In genomic region chr13:96771501-96772367, GRCh38 we compare ENCODE assay signal across 12 cellular contexts.
DNase-seq lines count a peak whose midpoint lies in the region; ATAC-seq lines count a peak whose summit lies in the region.
"Had no signal": no experiment of that assay in that cellular context is flagged by ENCODE, and none has a peak within 500 bp of the region (broad histone marks: within the 10 kb centered on the region; RNA-seq: fewer than 3 reads in every experiment).

No MANE protein-coding gene starts in this region.

- no peaks in the 10 kb centered on the region for H3K27me3 Mint-ChIP-seq in stimulated activated naive CD8-positive, alpha-beta T cell treated with anti-CD3 and anti-CD28 coated beads, Interleukin-15, amount 100 ng/mL, for 72 hours
- H3K27me3 Mint-ChIP-seq: B cell, IgD-negative memory B cell had no signal

- H3K27ac ChIP-seq in aorta (ENCODE audit: low read depth in 1 of 2, low read length in 2 of 2) = no peak overlapping the region

- no peaks in the 10 kb centered on the region for H3K27me3 ChIP-seq in aorta (ENCODE audit: control insufficient read depth in 1 of 2, insufficient read depth in 2 of 2, low read length in 1 of 2)

- H3K4me3 ChIP-seq in aorta (ENCODE audit: low read length in 2 of 2) = no peak overlapping the region

- intact Hi-C loops in aorta (cut with DNase I) = no loop called here

- H3K9me3 ChIP-seq in aorta (ENCODE audit: control insufficient read depth, low read length) = no peaks in the 10 kb centered on the region

- peak overlapping the region; percentile 69 to 83 for H3K27ac Mint-ChIP-seq in stimulated activated naive CD8-positive, alpha-beta T cell treated with anti-CD3 and anti-CD28 coated beads, Interleukin-15, amount 100 ng/mL, for 72 hours
- H3K27ac Mint-ChIP-seq: B cell, IgD-negative memory B cell had no signal

- H3K4me1 Mint-ChIP-seq in stimulated activated naive CD8-positive, alpha-beta T cell treated with anti-CD3 and anti-CD28 coated beads, Interleukin-15, amount 100 ng/mL, for 72 hours = no peaks in the 10 kb centered on the region
- H3K4me1 Mint-ChIP-seq: B cell, IgD-negative memory B cell had no signal

- ATAC-seq in stimulated activated naive CD8-positive, alpha-beta T cell treated with anti-CD3 and anti-CD28 coated beads, Interleukin-15, amount 100 ng/mL, for 72 hours = no peak
- no peak for ATAC-seq in stimulated activated naive CD8-positive, alpha-beta T cell treated with anti-CD3 and anti-CD28 coated beads, Interleukin-15, Interleukin-2, amounts not matched to agents 100 U/mL and 50 U/mL, for 24 hours
- ATAC-seq in HG02763 (IDR thresholded peaks at IDR 0.05; ENCODE audit: unreplicated experiment) = peak; percentile 87
- ATAC-seq in aorta (ENCODE audit: low FRiP score) = peak; percentile 19

- H3K4me3 Mint-ChIP-seq in stimulated activated naive CD8-positive, alpha-beta T cell treated with anti-CD3 and anti-CD28 coated beads, Interleukin-15, amount 100 ng/mL, for 72 hours = no peak overlapping the region
- H3K4me3 Mint-ChIP-seq: B cell, IgD-negative memory B cell had no signal

- peaks cover 0 to 4% of the 10 kb centered on the region in 2 donors for H3K9me3 Mint-ChIP-seq in stimulated activated naive CD8-positive, alpha-beta T cell treated with anti-CD3 and anti-CD28 coated beads, Interleukin-15, amount 100 ng/mL, for 72 hours

- peaks cover 0 to 2% of the 10 kb centered on the region in 2 donors for H3K4me1 ChIP-seq in aorta (ENCODE audit: control insufficient read depth in 1 of 2, insufficient read depth in 2 of 2, low read length in 2 of 2)

- DNase-seq in stimulated activated naive CD8-positive, alpha-beta T cell treated with anti-CD3 and anti-CD28 coated beads, Interleukin-15, amount 100 ng/mL, for 72 hours = no peak
- no peak for DNase-seq in stimulated activated naive CD8-positive, alpha-beta T cell treated with anti-CD3 and anti-CD28 coated beads, Interleukin-15, Interleukin-2, amounts not matched to agents 100 U/mL and 50 U/mL, for 24 hours
- DNase-seq in MV-4-11 (lab: John Stamatoyannopoulos, UW) (peak; percentile 62), aorta (peak in 1 of 2 donors; percentile 50), NCI-H82 (lab: John Stamatoyannopoulos, UW) (no peak), RKO (ENCODE audit: low spot score) (no peak), NCI-H146 (lab: John Stamatoyannopoulos, UW) (no peak)
- DNase-seq: activated CD4-positive, alpha-beta T cell treated with anti-CD3 and anti-CD28 coated beads for 4 hours; amniotic stem cell had no signal

- no peaks in the 10 kb centered on the region for H3K36me3 ChIP-seq in aorta (ENCODE audit: control insufficient read depth in 1 of 2, insufficient read depth in 2 of 2, low read length in 1 of 2)

- 69 to 76% methylated on average over 6 of the region's 6 CpGs for WGBS in aorta, 2 donors

Comparison
In these comparisons a context has a peak if more than half of its experiments do, and no peak if none do; other contexts are left out.
1. ATAC-seq: peak in HG02763 (single experiment) and aorta (single experiment); none in stimulated activated naive CD8-positive, alpha-beta T cell treated with anti-CD3 and anti-CD28 coated beads, Interleukin-15, amount 100 ng/mL, for 72 hours (single experiment) and stimulated activated naive CD8-positive, alpha-beta T cell treated with anti-CD3 and anti-CD28 coated beads, Interleukin-15, Interleukin-2, amounts not matched to agents 100 U/mL and 50 U/mL, for 24 hours (single experiment).